In the genomic region with DNA sequence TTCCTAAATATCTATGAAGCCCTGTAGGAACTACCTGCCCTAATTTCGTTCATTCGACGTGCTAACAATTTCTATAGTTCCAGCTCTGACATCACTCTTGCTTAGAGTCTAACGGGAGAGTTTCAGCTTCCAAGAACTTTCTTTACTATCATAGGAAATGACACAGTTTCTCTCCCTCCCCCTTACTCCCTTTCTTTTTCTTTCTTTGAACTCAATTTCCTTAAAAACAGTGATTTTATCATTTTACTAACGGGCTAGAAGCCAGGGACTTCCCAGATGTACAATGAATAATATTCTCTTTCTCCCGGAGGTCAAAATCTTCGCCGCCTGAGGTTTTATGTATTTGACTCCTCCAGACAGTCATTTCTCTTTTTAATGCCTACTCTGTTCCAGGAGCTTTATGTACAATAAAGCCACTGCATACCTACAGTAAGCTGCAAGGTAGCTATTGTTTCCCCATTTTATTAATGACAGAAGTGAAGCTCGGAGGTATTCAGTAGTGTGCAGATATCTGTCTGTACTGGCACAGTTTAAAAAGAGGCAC, we compare ENCODE assay signal across 10 cellular contexts. TPM values are rescaled to one million over a fixed set of nuclear protein-coding genes. Genes with fewer than 3 reads are reported as not detected.
A peak's percentile ranks its signal among the peaks of the same experiment; 100 is the strongest.
DNase-seq lines count a peak whose midpoint lies in the region; ATAC-seq and TF ChIP-seq lines count a peak whose summit lies in the region.
"Had no signal": no experiment of that assay in that cellular context is flagged by ENCODE, and none has a peak within 500 bp of the region (broad histone marks: within the 10 kb centered on the region; RNA-seq: fewer than 3 reads in every experiment).

No MANE protein-coding gene starts in this region.

- H3F3A ChIP-seq in Loucy (ENCODE audit: low read depth), result peaks cover 6% of the 10 kb centered on the region; the same call in 1 of the 2 replicates

- H3K4me1 ChIP-seq in BLaER1, result peaks cover 65% of the 10 kb centered on the region
- H3K4me1 ChIP-seq in Loucy (ENCODE audit: insufficient read depth, low read length, poor library complexity, severe bottlenecking), result peaks cover 42% of the 10 kb centered on the region
- no peaks in the 10 kb centered on the region for H3K4me1 ChIP-seq in lung (ENCODE audit: control insufficient read depth in 2 of 2, insufficient read depth in 2 of 2, low read length in 2 of 2)

- H3K27ac ChIP-seq in BLaER1 (no peak overlapping the region), lung (ENCODE audit: low read depth in 1 of 2, low read length in 1 of 2) (no peak overlapping the region), WERI-Rb-1 (no peak overlapping the region)

- H3K4me2 ChIP-seq in BLaER1 (peak overlapping the region; percentile 88), Loucy (ENCODE audit: low read depth, low read length, poor library complexity, severe bottlenecking) (no peak overlapping the region)

- WGBS in lung, 2 donors, result 27 to 32% methylated on average over 9 of the region's 9 CpGs

- DNase-seq in astrocyte of the cerebellum (ENCODE audit: low read depth), result peak; percentile 41
- no peak for DNase-seq in lung (ENCODE audit: low spot score)
- DNase-seq in WERI-Rb-1, result no peak
- no peak for DNase-seq in NCI-H2227 treated with DMSO at 0.1 percent for 48 hours (lab: John Stamatoyannopoulos, UW)
- no peak for DNase-seq in GM10248 (ENCODE audit: extremely low spot score)
- DNase-seq: posterior cingulate gyrus had no signal

- CTCF ChIA-PET in GM10248 (lab: Yijun Ruan, JAX), result interaction anchor here (2.4 kb wide), 1 partner anchor 27 kb away, joined by 11 read pairs; no protein-coding TSS in a partner anchor

- H3K36me3 ChIP-seq in BLaER1 (no peaks in the 10 kb centered on the region), Loucy (ENCODE audit: insufficient read depth, low read length) (no peaks in the 10 kb centered on the region), lung (ENCODE audit: control insufficient read depth in 2 of 2, insufficient read depth in 2 of 2, low read length in 2 of 2) (no peaks in the 10 kb centered on the region), WERI-Rb-1 (no peaks in the 10 kb centered on the region)

- peak; percentile 23 for ATAC-seq in lung (ENCODE audit: insufficient read depth, low FRiP score)
- no peak for ATAC-seq in HG03354 (IDR thresholded peaks at IDR 0.05; ENCODE audit: poor library complexity, severe bottlenecking, unreplicated experiment)
- ATAC-seq: WTC11 had no signal

- H4K20me1 ChIP-seq in BLaER1, result no peaks in the 10 kb centered on the region
- H4K20me1 ChIP-seq in Loucy (ENCODE audit: insufficient read depth, low read length, poor library complexity, severe bottlenecking), result no peaks in the 10 kb centered on the region

- H3K9me3 ChIP-seq in BLaER1 (no peaks in the 10 kb centered on the region), Loucy (ENCODE audit: insufficient read depth, low read depth, low read length) (no peaks in the 10 kb centered on the region), lung (ENCODE audit: control insufficient read depth in 2 of 2, insufficient read depth in 1 of 2, low read length in 1 of 2) (no peaks in the 10 kb centered on the region), WERI-Rb-1 (ENCODE audit: severe bottlenecking) (no peaks in the 10 kb centered on the region)

- H3K79me2 ChIP-seq in Loucy (ENCODE audit: insufficient read depth, low read length), result no peaks in the 10 kb centered on the region

- H2AFZ ChIP-seq in Loucy (ENCODE audit: low read length), result peak overlapping the region; percentile 11; the same call in 1 of the 2 replicates

- in situ Hi-C loops in astrocyte of the cerebellum (cut with HindIII; ENCODE audit: low sequenced_read_pairs), result no loop called here

- H3K27me3 ChIP-seq in BLaER1, result no peaks in the 10 kb centered on the region
- no peaks in the 10 kb centered on the region for H3K27me3 ChIP-seq in Loucy (ENCODE audit: insufficient read depth, low read length, poor library complexity, severe bottlenecking)
- H3K27me3 ChIP-seq in lung (ENCODE audit: control insufficient read depth, insufficient read depth), result no peaks in the 10 kb centered on the region
- no peaks in the 10 kb centered on the region for H3K27me3 ChIP-seq in WERI-Rb-1 (ENCODE audit: insufficient read depth, low read depth, severe bottlenecking)

- H3K9me2 ChIP-seq in Loucy (replicated peaks; ENCODE audit: low read depth, low read length), result no peaks in the 10 kb centered on the region

- H3K9ac ChIP-seq in BLaER1 (no peak overlapping the region), Loucy (ENCODE audit: low read depth, low read length, poor library complexity, severe bottlenecking) (no peak overlapping the region)

- TF ChIP-seq CTCF in Loucy (conservative IDR thresholded peaks at IDR 0.05; ENCODE audit: low read length) (no peak), astrocyte of the cerebellum (IDR thresholded peaks at IDR 0.05; ENCODE audit: low read depth, low read length, missing control alignments) (no peak), lung (IDR thresholded peaks at IDR 0.05; ENCODE audit: control extremely low read depth, extremely low read depth) (no peak), WERI-Rb-1 (IDR thresholded peaks at IDR 0.05; ENCODE audit: low read depth, low read length) (no peak), GM10248 (IDR thresholded peaks at IDR 0.05; ENCODE audit: control extremely low read depth, extremely low read depth, low read depth, missing control alignments) (no peak)

- H3K4me3 ChIP-seq in BLaER1, result no peak overlapping the region
- H3K4me3 ChIP-seq in Loucy (ENCODE audit: low read length, poor library complexity, severe bottlenecking), result no peak overlapping the region
- H3K4me3 ChIP-seq in astrocyte of the cerebellum (ENCODE audit: low read depth, low read length), result no peak overlapping the region
- no peak overlapping the region for H3K4me3 ChIP-seq in lung
- H3K4me3 ChIP-seq in WERI-Rb-1 (ENCODE audit: low read depth, low read length), result no peak overlapping the region

- POLR2A ChIA-PET in GM10248 (lab: Yijun Ruan, JAX), result no interaction called here

RNA-seq across cellular contexts. Expression of a gene that starts 15.7 kb away (rescaled TPM):
- total RNA-seq in lung, result under 1 TPM in 1 of 2 donors, not detected in 1; 0.31 TPM
- polyA plus RNA-seq in lung, result under 1 TPM; 0.16 to 0.33 TPM
